ENCODE assay signal across 8 cellular contexts in the genomic region with DNA sequence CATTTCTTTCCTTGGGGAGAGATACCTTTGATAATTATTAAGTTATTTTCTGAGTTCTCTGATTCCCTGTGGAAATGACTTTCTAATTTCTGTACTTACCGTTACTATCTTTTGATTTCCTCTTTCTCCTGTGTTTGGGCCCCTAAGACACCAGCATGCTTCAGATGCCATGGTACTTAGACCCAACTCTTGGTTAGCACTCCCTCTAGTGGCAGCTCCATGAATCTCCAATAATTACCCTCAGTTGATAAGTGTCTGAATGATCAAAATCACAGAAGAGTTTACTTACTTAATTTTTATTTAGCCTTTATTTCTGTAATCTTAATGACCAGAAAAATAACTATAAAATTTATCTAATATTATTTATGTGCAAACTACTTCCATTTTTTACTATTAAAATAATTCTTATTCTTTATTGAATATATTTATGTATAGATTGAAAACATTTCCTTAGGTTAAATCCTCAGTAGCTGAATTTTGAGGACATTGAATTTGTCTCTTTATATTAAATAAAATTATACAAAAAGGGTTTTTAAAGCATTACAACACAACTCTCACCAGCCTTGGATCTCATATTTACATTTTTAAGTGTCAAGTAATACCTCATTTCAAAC.
DNase-seq lines count a peak whose midpoint lies in the region; ATAC-seq and TF ChIP-seq lines count a peak whose summit lies in the region.

No MANE protein-coding gene starts in this region.

- no peak overlapping the region for H3K9ac ChIP-seq in colonic mucosa (ENCODE audit: low read depth in 2 of 2, low read length in 2 of 2)

- H4K20me1 ChIP-seq in PC-9 (ENCODE audit: insufficient read depth) = no peaks in the 10 kb centered on the region

- CTCF ChIA-PET in activated naive CD4-positive, alpha-beta T cell treated with anti-CD3 and anti-CD28 coated beads, Interleukin-2, amount 10 ng/mL, durations not matched to agents 7 days and 5 days (lab: Charles Lee) = interaction anchor here (0.6 to 1.0 kb wide), 5 partner anchors 12 to 1677 kb away, joined by 3 to 5 read pairs (median 3); no protein-coding TSS in a partner anchor
- CTCF ChIA-PET in PC-9 (lab: Charles Lee) = no interaction called here

- ATAC-seq in GM21576 (IDR thresholded peaks at IDR 0.05; ENCODE audit: unreplicated experiment) (peak; percentile 97), lower lobe of right lung (peak; percentile 66 to 72), upper lobe of right lung (peak; percentile 89)

- TF ChIP-seq CTCF in PC-9 (conservative IDR thresholded peaks at IDR 0.05) = peak; percentile 85
- peak; percentile 81 for TF ChIP-seq CTCF in colonic mucosa (IDR thresholded peaks at IDR 0.05)
- peak; percentile 89 for TF ChIP-seq CTCF in lower lobe of right lung (IDR thresholded peaks at IDR 0.05)
- TF ChIP-seq CTCF in upper lobe of right lung (IDR thresholded peaks at IDR 0.05) = peak; percentile 86

- DNase-seq in activated naive CD4-positive, alpha-beta T cell treated with anti-CD3 and anti-CD28 coated beads, Interleukin-2, amount 10 ng/mL, durations not matched to agents 7 days and 5 days = peak; percentile 46
- no peak for DNase-seq in activated naive CD4-positive, alpha-beta T cell treated with anti-CD3 and anti-CD28 coated beads, Interleukin-2, amount 50 U/mL, for 16 hours
- DNase-seq in HT1080 (ENCODE audit: low read depth) (peak; percentile 43), PC-9 (peak in 1 of 2 experiments; percentile 9), colonic mucosa (peak; percentile 33), lower lobe of right lung (no peak), upper lobe of right lung (no peak)

- POLR2A ChIA-PET in PC-9 (lab: Charles Lee; ENCODE audit: unreplicated experiment) = no interaction called here

- BruUV-seq in PC-9 (replicated peaks; lab: Mats Ljungman, UMichigan) = no TSS peak

- H2AFZ ChIP-seq in PC-9 = no peak overlapping the region

- H3K36me3 Mint-ChIP-seq in activated naive CD4-positive, alpha-beta T cell treated with anti-CD3 and anti-CD28 coated beads, Interleukin-2, amount 10 ng/mL, durations not matched to agents 7 days and 5 days = no peaks in the 10 kb centered on the region

- H3K27me3 Mint-ChIP-seq in activated naive CD4-positive, alpha-beta T cell treated with anti-CD3 and anti-CD28 coated beads, Interleukin-2, amount 10 ng/mL, durations not matched to agents 7 days and 5 days = peaks cover 4% of the 10 kb centered on the region

- H3K27me3 ChIP-seq in PC-9 (ENCODE audit: insufficient read depth, low read depth) = no peaks in the 10 kb centered on the region
- H3K27me3 ChIP-seq in colonic mucosa = no peaks in the 10 kb centered on the region
- no peaks in the 10 kb centered on the region for H3K27me3 ChIP-seq in lower lobe of right lung (ENCODE audit: low read depth)
- H3K27me3 ChIP-seq in upper lobe of right lung = no peaks in the 10 kb centered on the region

- no peaks in the 10 kb centered on the region for H3K9me3 Mint-ChIP-seq in activated naive CD4-positive, alpha-beta T cell treated with anti-CD3 and anti-CD28 coated beads, Interleukin-2, amount 10 ng/mL, durations not matched to agents 7 days and 5 days

- no peak overlapping the region for H3K27ac ChIP-seq in PC-9
- H3K27ac ChIP-seq in colonic mucosa = no peak overlapping the region
- H3K27ac ChIP-seq in lower lobe of right lung = no peak overlapping the region
- no peak overlapping the region for H3K27ac ChIP-seq in upper lobe of right lung

- no peaks in the 10 kb centered on the region for H3K4me1 Mint-ChIP-seq in activated naive CD4-positive, alpha-beta T cell treated with anti-CD3 and anti-CD28 coated beads, Interleukin-2, amount 10 ng/mL, durations not matched to agents 7 days and 5 days

- H3K4me3 ChIP-seq in PC-9 (no peak overlapping the region), colonic mucosa (no peak overlapping the region), lower lobe of right lung (no peak overlapping the region), upper lobe of right lung (no peak overlapping the region)

- H3K36me3 ChIP-seq in PC-9 (ENCODE audit: low read depth) (no peaks in the 10 kb centered on the region), colonic mucosa (no peaks in the 10 kb centered on the region), lower lobe of right lung (no peaks in the 10 kb centered on the region), upper lobe of right lung (no peaks in the 10 kb centered on the region)

- intact Hi-C loops in PC-9 (cut with micrococcal nuclease; ENCODE audit: unreplicated experiment) = loop anchor here (2.0 kb wide), 2 partner anchors 200 to 328 kb away; no protein-coding TSS in a partner anchor
- intact Hi-C loops in colonic mucosa (cut with DNase I) = no loop called here
- intact Hi-C loops in lower lobe of right lung (cut with DNase I) = no loop called here
- intact Hi-C loops in upper lobe of right lung (cut with DNase I) = no loop called here

- no peaks in the 10 kb centered on the region for H3K9me3 ChIP-seq in PC-9 (ENCODE audit: insufficient read depth, low read depth)
- H3K9me3 ChIP-seq in colonic mucosa = no peaks in the 10 kb centered on the region
- no peaks in the 10 kb centered on the region for H3K9me3 ChIP-seq in lower lobe of right lung
- H3K9me3 ChIP-seq in upper lobe of right lung = no peaks in the 10 kb centered on the region

- H3K4me2 ChIP-seq in PC-9 = no peak overlapping the region

- no peaks in the 10 kb centered on the region for H3K79me2 ChIP-seq in PC-9 (ENCODE audit: low read depth)

- no peak overlapping the region for H3K4me3 Mint-ChIP-seq in activated naive CD4-positive, alpha-beta T cell treated with anti-CD3 and anti-CD28 coated beads, Interleukin-2, amount 10 ng/mL, durations not matched to agents 7 days and 5 days

- H3F3A ChIP-seq in PC-9 (ENCODE audit: insufficient read depth, low read depth) = no peaks in the 10 kb centered on the region

- no peak overlapping the region for H3K27ac Mint-ChIP-seq in activated naive CD4-positive, alpha-beta T cell treated with anti-CD3 and anti-CD28 coated beads, Interleukin-2, amount 10 ng/mL, durations not matched to agents 7 days and 5 days

- no peaks in the 10 kb centered on the region for H3K9me2 ChIP-seq in PC-9 (ENCODE audit: insufficient read depth)

- H3K4me1 ChIP-seq in PC-9 (replicated peaks; ENCODE audit: insufficient read depth) (0 out of 2 replicates have a peak, but pooled peaks cover 4% of the 10 kb centered on the region), colonic mucosa (no peaks in the 10 kb centered on the region), lower lobe of right lung (no peaks in the 10 kb centered on the region), upper lobe of right lung (no peaks in the 10 kb centered on the region)

Comparison
In these comparisons a context has a peak if more than half of its experiments do, and no peak if none do; other contexts are left out.
1. DNase-seq: peak in activated naive CD4-positive, alpha-beta T cell treated with anti-CD3 and anti-CD28 coated beads, Interleukin-2, amount 10 ng/mL, durations not matched to agents 7 days and 5 days (single experiment), HT1080 (single experiment) and colonic mucosa (single experiment); none in activated naive CD4-positive, alpha-beta T cell treated with anti-CD3 and anti-CD28 coated beads, Interleukin-2, amount 50 U/mL, for 16 hours (single experiment), lower lobe of right lung (single experiment) and upper lobe of right lung (single experiment).
2. Peak in every context shown above with its lines, with median percentiles within 50 percentile points of each other: ATAC-seq and CTCF ChIP-seq.